Comparison of ENCODE assay signal across 11 cellular contexts in genomic region chr3:46280105-46280797, GRCh38. TPM values are rescaled to one million over a fixed set of nuclear protein-coding genes. Genes with fewer than 3 reads are reported as not detected.
A peak's percentile ranks its signal among the peaks of the same experiment; 100 is the strongest.
DNase-seq lines count a peak whose midpoint lies in the region; ATAC-seq, FAIRE-seq and TF ChIP-seq lines count a peak whose summit lies in the region.
"Had no signal": no experiment of that assay in that cellular context is flagged by ENCODE, and none has a peak within 500 bp of the region (broad histone marks: within the 10 kb centered on the region; RNA-seq: fewer than 3 reads in every experiment).

No MANE protein-coding gene starts in this region.

- TF ChIP-seq POLR2A in GM18505 (IDR thresholded peaks at IDR 0.05; ENCODE audit: borderline replicate concordance, extremely low read depth, insufficient read depth, insufficient read length) = no peak

- H3K27me3 ChIP-seq in adipocyte (replicated peaks; ENCODE audit: control insufficient read depth, insufficient read depth, low read length) = peaks cover 4% of the 10 kb centered on the region
- no peaks in the 10 kb centered on the region for H3K27me3 ChIP-seq in tibial artery
- H3K27me3 ChIP-seq: SJCRH30 had no signal

- H3K27ac ChIP-seq in tibial artery = no peak overlapping the region
- H3K27ac ChIP-seq: SJCRH30 had no signal

- H3K4me1 ChIP-seq in adipocyte (ENCODE audit: control insufficient read depth, insufficient read depth, low read length) (no peaks in the 10 kb centered on the region), tibial artery (no peaks in the 10 kb centered on the region)
- H3K4me1 ChIP-seq: SJCRH30 had no signal

- no peak for FAIRE-seq in D721Med (lab: Jason Lieb, UNC)

- TF ChIP-seq CTCF in GM12865 (IDR thresholded peaks at IDR 0.05; ENCODE audit: insufficient read depth, low read depth, low read length, missing control alignments) = no peak
- no peak for TF ChIP-seq CTCF in D721Med (IDR thresholded peaks at IDR 0.05; ENCODE audit: insufficient read depth, missing control alignments)
- TF ChIP-seq CTCF in tibial artery (IDR thresholded peaks at IDR 0.05) = no peak

- H3K4me3 ChIP-seq in GM12865 (ENCODE audit: low read depth, low read length) (no peak overlapping the region), adipocyte (ENCODE audit: low read length) (no peak overlapping the region), tibial artery (no peak overlapping the region)
- H3K4me3 ChIP-seq: SJCRH30 had no signal

- no peaks in the 10 kb centered on the region for H3K36me3 ChIP-seq in adipocyte (ENCODE audit: control insufficient read depth, insufficient read depth, low read length, severe bottlenecking)
- no peaks in the 10 kb centered on the region for H3K36me3 ChIP-seq in tibial artery
- H3K36me3 ChIP-seq: SJCRH30 had no signal

- intact Hi-C loops in tibial artery (cut with DNase I; ENCODE audit: low total_unique reads) = no loop called here

- peaks cover 16% of the 10 kb centered on the region for H3K9me3 ChIP-seq in adipocyte (ENCODE audit: control insufficient read depth, low read length)
- H3K9me3 ChIP-seq in tibial artery = peaks cover 0 to 4% (median 0%) of the 10 kb centered on the region in 3 donors
- H3K9me3 ChIP-seq: SJCRH30 had no signal

- DNase-seq in GM12865 (ENCODE audit: low read depth) = peak; percentile 78
- DNase-seq in RPMI8226 = peak; percentile 66
- DNase-seq in adipocyte (ENCODE audit: low read depth) = peak; percentile 11
- DNase-seq in myocyte (ENCODE audit: low read depth) = peak; percentile 38
- no peak for DNase-seq in D721Med (ENCODE audit: insufficient read length, low spot score)
- DNase-seq in tibial artery = no peak
- no peak for DNase-seq in NCI-H1092 treated with DMSO at 0.1 percent for 48 hours (lab: John Stamatoyannopoulos, UW)
- DNase-seq: DND-41, SJCRH30 had no signal

- no peak overlapping the region for H3K9ac ChIP-seq in adipocyte (ENCODE audit: low read length)

- ATAC-seq in GM18505 (IDR thresholded peaks at IDR 0.05; ENCODE audit: unreplicated experiment) = no peak

RNA-seq across cellular contexts. Expression of gene CCR3, which starts 38.0 kb away (rescaled TPM):
- total RNA-seq in myocyte = 0.10 TPM in 1 of 2 replicates, not detected in the other
- polyA plus RNA-seq in myocyte (2012) = 0.04 TPM
- total RNA-seq: cerebellum, SJCRH30 had no signal

Comparison
In these comparisons a context has a peak if more than half of its experiments do, and no peak if none do; other contexts are left out.
1. DNase-seq: peak in GM12865 (single experiment), RPMI8226 (single experiment), adipocyte (single experiment) and myocyte (single experiment); none in D721Med (single experiment), tibial artery (0 of 2) and NCI-H1092 treated with DMSO at 0.1 percent for 48 hours (single experiment).